In genomic region chrX:70422886-70423336, GRCh38 we compare ENCODE assay signal across 9 cellular contexts. TPM values are rescaled to one million over a fixed set of nuclear protein-coding genes. Genes with fewer than 3 reads are reported as not detected.
DNase-seq lines count a peak whose midpoint lies in the region; ATAC-seq and TF ChIP-seq lines count a peak whose summit lies in the region.
"Had no signal": no experiment of that assay in that cellular context is flagged by ENCODE, and none has a peak within 500 bp of the region (broad histone marks: within the 10 kb centered on the region; RNA-seq: fewer than 3 reads in every experiment).

TSS of gene GDPD2 (plus strand) at chrX:70423314. CDS start at chrX:70424985, 1,671 bp downstream.

- no peak for ATAC-seq in HG03520 (IDR thresholded peaks at IDR 0.05; ENCODE audit: unreplicated experiment)
- no peak for ATAC-seq in HG02610 (IDR thresholded peaks at IDR 0.05; ENCODE audit: unreplicated experiment)

- H3K36me3 Mint-ChIP-seq in chondrocyte (ENCODE audit: low read depth) (no peaks in the 10 kb centered on the region), nephron (ENCODE audit: low read depth) (no peaks in the 10 kb centered on the region)

- H3K27me3 Mint-ChIP-seq in chondrocyte (ENCODE audit: low read depth), result no peaks in the 10 kb centered on the region
- peaks cover 14% of the 10 kb centered on the region for H3K27me3 Mint-ChIP-seq in nephron (ENCODE audit: low read depth)

- H3K9me3 Mint-ChIP-seq in chondrocyte (ENCODE audit: low read depth) (peaks cover 6% of the 10 kb centered on the region), nephron (no peaks in the 10 kb centered on the region)
- H3K9me3 Mint-ChIP-seq: activated T-cell treated with anti-CD3 and anti-CD28 coated beads, Interleukin-2, amount 50 U/mL, for 72 hours had no signal

- no peaks in the 10 kb centered on the region for H3K4me1 Mint-ChIP-seq in chondrocyte (ENCODE audit: low read depth)
- H3K4me1 Mint-ChIP-seq in nephron, result peaks cover 6% of the 10 kb centered on the region

- H3K4me3 Mint-ChIP-seq in chondrocyte (ENCODE audit: unreplicated experiment), result no peak within 1 kb of the TSS
- H3K4me3 Mint-ChIP-seq in nephron, result peak within 1 kb of the TSS; percentile 66 to 74 (median 72)
- H3K4me3 Mint-ChIP-seq: activated T-cell treated with anti-CD3 and anti-CD28 coated beads, Interleukin-2, amount 50 U/mL, for 72 hours had no signal

- DNase-seq in ELR (ENCODE audit: low read depth) (peak; percentile 27), NCI-H2171 treated with DMSO at 0.1 percent for 48 hours (lab: John Stamatoyannopoulos, UW) (peak; percentile 32), chondrocyte (ENCODE audit: low spot score) (no peak), HuH-7 (ENCODE audit: low spot score) (no peak)
- no peak for DNase-seq in activated naive CD4-positive, alpha-beta T cell (lab: John Stamatoyannopoulos, UW)
- DNase-seq: activated T-cell treated with anti-CD3 and anti-CD28 coated beads, Interleukin-2, amount 50 U/mL, for 72 hours had no signal

- TF ChIP-seq CTCF in chondrocyte (IDR thresholded peaks at IDR 0.05), result peak; percentile 35
- peak; percentile 22 to 36 (median 27) for TF ChIP-seq CTCF in nephron (IDR thresholded peaks at IDR 0.05; ENCODE audit: unreplicated experiment in 3 of 3)

- no peak within 1 kb of the TSS for H3K27ac Mint-ChIP-seq in chondrocyte (ENCODE audit: unreplicated experiment)
- H3K27ac Mint-ChIP-seq in nephron, result peak within 1 kb of the TSS in 2 of 3 experiments; percentile 74 to 79
- H3K27ac Mint-ChIP-seq: activated T-cell treated with anti-CD3 and anti-CD28 coated beads, Interleukin-2, amount 50 U/mL, for 72 hours had no signal

RNA-seq across cellular contexts. Expression of gene GDPD2, which starts in this region (rescaled TPM):
- not detected in 3 replicates for total RNA-seq in chondrocyte

Comparison
In these comparisons a context has a peak if more than half of its experiments do, and no peak if none do; other contexts are left out.
1. DNase-seq: peak in ELR (single experiment) and NCI-H2171 treated with DMSO at 0.1 percent for 48 hours (single experiment); none in chondrocyte (single experiment), activated naive CD4-positive, alpha-beta T cell (0 of 4) and HuH-7 (single experiment).